8 cellular contexts compared by ENCODE assay signal in the genomic region with DNA sequence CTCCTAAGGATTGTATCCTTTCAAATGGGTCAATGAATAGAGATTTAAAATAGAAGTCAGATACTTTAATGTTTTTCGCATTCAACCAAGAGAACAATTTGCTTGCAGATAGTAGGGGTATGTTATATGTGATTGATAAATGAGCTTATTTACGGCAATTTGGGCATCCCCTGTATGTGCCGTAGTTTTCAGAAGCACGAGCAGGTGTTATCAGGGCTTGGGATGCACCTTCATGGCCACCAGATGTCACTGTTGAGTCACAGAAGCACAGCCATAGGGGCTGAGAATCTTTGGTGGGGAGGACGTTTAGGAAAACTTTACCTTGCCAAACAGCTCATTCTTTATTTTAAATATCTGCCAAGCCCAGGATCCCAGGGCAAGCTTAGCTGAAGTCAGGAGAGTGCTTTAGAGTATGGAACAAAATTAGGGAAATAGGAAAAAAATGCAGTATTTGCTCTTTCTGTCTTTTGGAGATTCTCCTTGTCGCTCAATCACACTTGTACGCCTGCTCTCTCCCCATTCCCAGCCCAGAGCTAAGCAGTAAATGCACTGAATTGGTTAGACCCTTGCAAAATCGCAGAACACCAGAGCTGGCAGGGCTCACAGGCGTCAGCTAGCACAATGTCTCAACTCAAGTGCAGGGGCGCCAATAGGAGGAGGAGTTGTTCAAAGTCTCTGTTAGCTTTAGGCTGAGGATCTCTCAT.
DNase-seq lines count a peak whose midpoint lies in the region; ATAC-seq and TF ChIP-seq lines count a peak whose summit lies in the region.

No MANE protein-coding gene starts in this region.

- peaks cover 10 to 28% (median 24%) of the 10 kb centered on the region in 5 donors for H3K27me3 Mint-ChIP-seq in naive thymus-derived CD8-positive, alpha-beta T cell

- peaks cover 0 to 13% (median 4%) of the 10 kb centered on the region in 9 donors for H3K9me3 Mint-ChIP-seq in naive thymus-derived CD8-positive, alpha-beta T cell

- H3K27ac Mint-ChIP-seq in naive thymus-derived CD8-positive, alpha-beta T cell: no peak overlapping the region

- H3K4me1 Mint-ChIP-seq in naive thymus-derived CD8-positive, alpha-beta T cell: no peaks in the 10 kb centered on the region

- H3K36me3 Mint-ChIP-seq in naive thymus-derived CD8-positive, alpha-beta T cell: no peaks in the 10 kb centered on the region

- POLR2A ChIA-PET in GM10248 (lab: Yijun Ruan, JAX): no interaction called here
- POLR2A ChIA-PET in naive thymus-derived CD8-positive, alpha-beta T cell (lab: Charles Lee): no interaction called here

- DNase-seq in GM10248 (ENCODE audit: extremely low spot score): peak; percentile 49
- peak; percentile 35 for DNase-seq in NCI-H82 treated with DMSO at 0.1 percent for 48 hours (lab: John Stamatoyannopoulos, UW; ENCODE audit: unreplicated experiment)
- peak; percentile 35 for DNase-seq in activated CD8-positive, alpha-beta memory T cell treated with anti-CD3 and anti-CD28 coated beads, Interleukin-2, amount 50 U/mL, for 4 hours
- DNase-seq in erythroblast (lab: John Stamatoyannopoulos, UW): peak; percentile 51 to 75
- DNase-seq in naive thymus-derived CD8-positive, alpha-beta T cell: peak; percentile 6 to 65 (median 38)
- peak; percentile 55 for DNase-seq in stimulated activated naive CD8-positive, alpha-beta T cell treated with anti-CD3 and anti-CD28 coated beads, Interleukin-15, Interleukin-2, amounts not matched to agents 100 U/mL and 50 U/mL, for 24 hours
- no peak for DNase-seq in NCI-H1048 (lab: John Stamatoyannopoulos, UW)

- CTCF ChIA-PET in GM10248 (lab: Yijun Ruan, JAX): interaction anchor here (0.6 to 5.3 kb wide), 37 partner anchors 10 to 1188 kb away, joined by 3 to 61 read pairs (median 6); no protein-coding TSS in a partner anchor

- TF ChIP-seq CTCF in GM10248 (IDR thresholded peaks at IDR 0.05; ENCODE audit: control extremely low read depth, extremely low read depth, low read depth, missing control alignments): peak; percentile 95

- TF ChIP-seq POLR2A in erythroblast (IDR thresholded peaks at IDR 0.05; ENCODE audit: low read length): no peak

- ATAC-seq in HG02623 (IDR thresholded peaks at IDR 0.05; ENCODE audit: unreplicated experiment): peak; percentile 58
- ATAC-seq in naive thymus-derived CD8-positive, alpha-beta T cell: peak; percentile 40 to 60
- peak; percentile 63 for ATAC-seq in stimulated activated naive CD8-positive, alpha-beta T cell treated with anti-CD3 and anti-CD28 coated beads, Interleukin-15, Interleukin-2, amounts not matched to agents 100 U/mL and 50 U/mL, for 24 hours

- no peak overlapping the region for H3K4me3 Mint-ChIP-seq in naive thymus-derived CD8-positive, alpha-beta T cell
